9 cellular contexts compared by ENCODE assay signal in the genomic region with DNA sequence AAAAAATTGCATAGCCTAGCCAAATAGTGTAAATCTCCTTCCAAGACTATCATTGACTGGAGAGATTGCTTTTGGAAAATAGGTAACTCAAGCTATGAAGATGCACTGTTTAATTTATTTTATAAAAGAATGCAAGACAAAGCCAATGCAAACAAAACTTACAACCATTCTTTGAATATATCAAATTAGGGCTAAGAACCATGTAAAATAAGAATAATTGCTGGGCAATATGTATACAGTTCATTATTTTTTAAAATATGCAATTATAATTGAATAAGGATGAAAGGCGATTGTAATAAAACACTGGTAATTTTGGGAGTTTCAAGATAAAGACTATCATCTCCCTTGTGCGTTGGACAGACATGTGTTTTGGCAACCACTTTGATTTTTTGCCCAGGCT.
"Had no signal": no experiment of that assay in that cellular context is flagged by ENCODE, and none has a peak within 500 bp of the region (broad histone marks: within the 10 kb centered on the region; RNA-seq: fewer than 3 reads in every experiment).

No MANE protein-coding gene starts in this region.

- H3K36me3 ChIP-seq: HAP-1 had no signal

- H3K36me3 Mint-ChIP-seq: IgD-negative memory B cell had no signal

- DNase-seq: GM23248, GOT3, H7, HFFc6, KBM-7 had no signal

- H3K4me3 ChIP-seq: GM23248, HAP-1 had no signal

- H3K27me3 Mint-ChIP-seq: IgD-negative memory B cell had no signal

- H3K27ac Mint-ChIP-seq: HFFc6, IgD-negative memory B cell had no signal

- H3K4me1 Mint-ChIP-seq: IgD-negative memory B cell had no signal

- H3K4me3 Mint-ChIP-seq: HFFc6, IgD-negative memory B cell had no signal

- H3K9me3 ChIP-seq: HAP-1 had no signal

- ATAC-seq: HCT116, HepG2 had no signal
